ENCODE assay signal across 1 cellular context in genomic region chr4:48341776-48342558, GRCh38.
A peak's percentile ranks its signal among the peaks of the same experiment; 100 is the strongest.
TF ChIP-seq lines count a peak whose summit lies in the region.

No MANE protein-coding gene starts in this region.

TF ChIP-seq in HepG2, 621 proteins besides CTCF, POLR2A, EP300 and RAD21 (continued from another document and continues in another):
- TF ChIP-seq, protein P1, sequence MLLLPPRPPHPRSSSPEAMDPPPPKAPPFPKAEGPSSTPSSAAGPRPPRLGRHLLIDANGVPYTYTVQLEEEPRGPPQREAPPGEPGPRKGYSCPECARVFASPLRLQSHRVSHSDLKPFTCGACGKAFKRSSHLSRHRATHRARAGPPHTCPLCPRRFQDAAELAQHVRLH (CRISPR knock-in tag; IDR thresholded peaks at IDR 0.05; ENCODE audit: borderline replicate concordance, low read depth), result no peak
- no peak for TF ChIP-seq ELF4 (CRISPR knock-in tag; IDR thresholded peaks at IDR 0.05; ENCODE audit: borderline replicate concordance)
- peak; percentile 73; the same call in 1 of the 2 replicates for TF ChIP-seq ZNF343 (CRISPR knock-in tag; IDR thresholded peaks at IDR 0.05)
- TF ChIP-seq ZBTB21 (CRISPR knock-in tag; IDR thresholded peaks at IDR 0.05), result no peak
- TF ChIP-seq NFIC (IDR thresholded peaks at IDR 0.05; ENCODE audit: low read length), result no peak
- TF ChIP-seq ZSCAN9 (CRISPR knock-in tag; IDR thresholded peaks at IDR 0.05; ENCODE audit: borderline replicate concordance), result no peak
- TF ChIP-seq ZNF768 (CRISPR knock-in tag; IDR thresholded peaks at IDR 0.05), result no peak; the same call in 1 of the 2 replicates
- no peak for TF ChIP-seq TCF12 (IDR thresholded peaks at IDR 0.05)
- 0 out of 2 replicates have a peak, but pooled peaks have one; percentile 10 for TF ChIP-seq TCF12 (CRISPR knock-in tag; IDR thresholded peaks at IDR 0.05)
- TF ChIP-seq SATB2 (CRISPR knock-in tag; IDR thresholded peaks at IDR 0.05), result no peak; the same call in 1 of the 2 replicates
- TF ChIP-seq, protein P2, sequence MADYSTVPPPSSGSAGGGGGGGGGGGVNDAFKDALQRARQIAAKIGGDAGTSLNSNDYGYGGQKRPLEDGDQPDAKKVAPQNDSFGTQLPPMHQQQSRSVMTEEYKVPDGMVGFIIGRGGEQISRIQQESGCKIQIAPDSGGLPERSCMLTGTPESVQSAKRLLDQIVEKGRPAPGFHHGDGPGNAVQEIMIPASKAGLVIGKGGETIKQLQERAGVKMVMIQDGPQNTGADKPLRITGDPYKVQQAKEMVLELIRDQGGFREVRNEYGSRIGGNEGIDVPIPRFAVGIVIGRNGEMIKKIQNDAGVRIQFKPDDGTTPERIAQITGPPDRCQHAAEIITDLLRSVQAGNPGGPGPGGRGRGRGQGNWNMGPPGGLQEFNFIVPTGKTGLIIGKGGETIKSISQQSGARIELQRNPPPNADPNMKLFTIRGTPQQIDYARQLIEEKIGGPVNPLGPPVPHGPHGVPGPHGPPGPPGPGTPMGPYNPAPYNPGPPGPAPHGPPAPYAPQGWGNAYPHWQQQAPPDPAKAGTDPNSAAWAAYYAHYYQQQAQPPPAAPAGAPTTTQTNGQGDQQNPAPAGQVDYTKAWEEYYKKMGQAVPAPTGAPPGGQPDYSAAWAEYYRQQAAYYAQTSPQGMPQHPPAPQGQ (CRISPR knock-in tag; IDR thresholded peaks at IDR 0.05; ENCODE audit: borderline replicate concordance), result no peak
- TF ChIP-seq ZNF484 (CRISPR knock-in tag; IDR thresholded peaks at IDR 0.05; ENCODE audit: borderline replicate concordance, low read depth), result no peak
- TF ChIP-seq ZNF567 (CRISPR knock-in tag; IDR thresholded peaks at IDR 0.05; ENCODE audit: borderline replicate concordance), result no peak
- no peak for TF ChIP-seq ZNF335 (CRISPR knock-in tag; IDR thresholded peaks at IDR 0.05)
- TF ChIP-seq TBX2 (CRISPR knock-in tag; IDR thresholded peaks at IDR 0.05; ENCODE audit: borderline replicate concordance), result no peak; the same call in 1 of the 2 replicates
- no peak for TF ChIP-seq TOPORS (CRISPR knock-in tag; IDR thresholded peaks at IDR 0.05)
- no peak for TF ChIP-seq ZNF512B (CRISPR knock-in tag; IDR thresholded peaks at IDR 0.05; ENCODE audit: borderline replicate concordance)
- TF ChIP-seq ZNF546 (CRISPR knock-in tag; conservative IDR thresholded peaks at IDR 0.05), result 0 out of 2 replicates have a peak, but pooled peaks have one; percentile 12
- TF ChIP-seq ZNF543 (CRISPR knock-in tag; IDR thresholded peaks at IDR 0.05), result 0 out of 2 replicates have a peak, but pooled peaks have one; percentile 71
- no peak for TF ChIP-seq ZNF629 (CRISPR knock-in tag; conservative IDR thresholded peaks at IDR 0.05)
- no peak for TF ChIP-seq HMGA1 (CRISPR knock-in tag; conservative IDR thresholded peaks at IDR 0.05)
- TF ChIP-seq ZNF382 (CRISPR knock-in tag; IDR thresholded peaks at IDR 0.05; ENCODE audit: borderline replicate concordance), result no peak
- TF ChIP-seq YY1 (IDR thresholded peaks at IDR 0.05; ENCODE audit: insufficient read depth, insufficient replicate concordance, low read depth, low read length), result no peak
- TF ChIP-seq E2F1 (CRISPR knock-in tag; IDR thresholded peaks at IDR 0.05), result no peak
- no peak for TF ChIP-seq MZF1 (CRISPR knock-in tag; IDR thresholded peaks at IDR 0.05; ENCODE audit: borderline replicate concordance)
- no peak for TF ChIP-seq ZNF431 (CRISPR knock-in tag; IDR thresholded peaks at IDR 0.05; ENCODE audit: borderline replicate concordance, low read depth)
- TF ChIP-seq SNAPC5 (CRISPR knock-in tag; IDR thresholded peaks at IDR 0.05; ENCODE audit: borderline replicate concordance), result no peak
- no peak for TF ChIP-seq BRF2 (CRISPR knock-in tag; IDR thresholded peaks at IDR 0.05)
- no peak for TF ChIP-seq MATR3 (CRISPR knock-in tag; IDR thresholded peaks at IDR 0.05)
- TF ChIP-seq ZNF18 (CRISPR knock-in tag; IDR thresholded peaks at IDR 0.05; ENCODE audit: insufficient replicate concordance), result peak; percentile 62
- TF ChIP-seq GATA4 (IDR thresholded peaks at IDR 0.05; ENCODE audit: borderline replicate concordance, low read depth), result no peak
- TF ChIP-seq HOXA9 (CRISPR knock-in tag; IDR thresholded peaks at IDR 0.05; ENCODE audit: borderline replicate concordance), result 0 out of 2 replicates have a peak, but pooled peaks have one; percentile 58
- no peak for TF ChIP-seq ZBTB38 (CRISPR knock-in tag; IDR thresholded peaks at IDR 0.05)
- TF ChIP-seq REL (CRISPR knock-in tag; conservative IDR thresholded peaks at IDR 0.05), result 0 out of 2 replicates have a peak, but pooled peaks have one; percentile 17
- TF ChIP-seq ZNF446 (CRISPR knock-in tag; IDR thresholded peaks at IDR 0.05), result no peak
- TF ChIP-seq ZNF350 (CRISPR knock-in tag; IDR thresholded peaks at IDR 0.05; ENCODE audit: borderline replicate concordance, low read depth), result no peak
- no peak for TF ChIP-seq ZNF383 (CRISPR knock-in tag; IDR thresholded peaks at IDR 0.05; ENCODE audit: borderline replicate concordance)
- no peak for TF ChIP-seq PRMT3 (CRISPR knock-in tag; IDR thresholded peaks at IDR 0.05; ENCODE audit: borderline replicate concordance, low read depth)
- TF ChIP-seq ZNF34 (CRISPR knock-in tag; IDR thresholded peaks at IDR 0.05; ENCODE audit: borderline replicate concordance), result no peak
- no peak for TF ChIP-seq ZNF839 (CRISPR knock-in tag; IDR thresholded peaks at IDR 0.05; ENCODE audit: borderline replicate concordance)
- TF ChIP-seq ZNF737 (CRISPR knock-in tag; IDR thresholded peaks at IDR 0.05; ENCODE audit: borderline replicate concordance), result 0 out of 2 replicates have a peak, but pooled peaks have one; percentile 20
- TF ChIP-seq, protein P3, sequence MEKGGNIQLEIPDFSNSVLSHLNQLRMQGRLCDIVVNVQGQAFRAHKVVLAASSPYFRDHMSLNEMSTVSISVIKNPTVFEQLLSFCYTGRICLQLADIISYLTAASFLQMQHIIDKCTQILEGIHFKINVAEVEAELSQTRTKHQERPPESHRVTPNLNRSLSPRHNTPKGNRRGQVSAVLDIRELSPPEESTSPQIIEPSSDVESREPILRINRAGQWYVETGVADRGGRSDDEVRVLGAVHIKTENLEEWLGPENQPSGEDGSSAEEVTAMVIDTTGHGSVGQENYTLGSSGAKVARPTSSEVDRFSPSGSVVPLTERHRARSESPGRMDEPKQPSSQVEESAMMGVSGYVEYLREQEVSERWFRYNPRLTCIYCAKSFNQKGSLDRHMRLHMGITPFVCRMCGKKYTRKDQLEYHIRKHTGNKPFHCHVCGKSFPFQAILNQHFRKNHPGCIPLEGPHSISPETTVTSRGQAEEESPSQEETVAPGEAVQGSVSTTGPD (CRISPR knock-in tag; IDR thresholded peaks at IDR 0.05), result no peak
- TF ChIP-seq, protein P4, sequence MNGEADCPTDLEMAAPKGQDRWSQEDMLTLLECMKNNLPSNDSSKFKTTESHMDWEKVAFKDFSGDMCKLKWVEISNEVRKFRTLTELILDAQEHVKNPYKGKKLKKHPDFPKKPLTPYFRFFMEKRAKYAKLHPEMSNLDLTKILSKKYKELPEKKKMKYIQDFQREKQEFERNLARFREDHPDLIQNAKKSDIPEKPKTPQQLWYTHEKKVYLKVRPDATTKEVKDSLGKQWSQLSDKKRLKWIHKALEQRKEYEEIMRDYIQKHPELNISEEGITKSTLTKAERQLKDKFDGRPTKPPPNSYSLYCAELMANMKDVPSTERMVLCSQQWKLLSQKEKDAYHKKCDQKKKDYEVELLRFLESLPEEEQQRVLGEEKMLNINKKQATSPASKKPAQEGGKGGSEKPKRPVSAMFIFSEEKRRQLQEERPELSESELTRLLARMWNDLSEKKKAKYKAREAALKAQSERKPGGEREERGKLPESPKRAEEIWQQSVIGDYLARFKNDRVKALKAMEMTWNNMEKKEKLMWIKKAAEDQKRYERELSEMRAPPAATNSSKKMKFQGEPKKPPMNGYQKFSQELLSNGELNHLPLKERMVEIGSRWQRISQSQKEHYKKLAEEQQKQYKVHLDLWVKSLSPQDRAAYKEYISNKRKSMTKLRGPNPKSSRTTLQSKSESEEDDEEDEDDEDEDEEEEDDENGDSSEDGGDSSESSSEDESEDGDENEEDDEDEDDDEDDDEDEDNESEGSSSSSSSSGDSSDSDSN (CRISPR knock-in tag; IDR thresholded peaks at IDR 0.05), result peak; percentile 88; the same call in 1 of the 2 replicates
- TF ChIP-seq ZBTB46 (CRISPR knock-in tag; IDR thresholded peaks at IDR 0.05; ENCODE audit: borderline replicate concordance), result 0 out of 2 replicates have a peak, but pooled peaks have one; percentile 29
- peak; percentile 56; the same call in 1 of the 2 replicates for TF ChIP-seq ZNF891 (CRISPR knock-in tag; IDR thresholded peaks at IDR 0.05)
- no peak for TF ChIP-seq XRCC5 (optimal IDR thresholded peaks at IDR 0.05; ENCODE audit: low read length)
- no peak for TF ChIP-seq ZNF432 (CRISPR knock-in tag; IDR thresholded peaks at IDR 0.05; ENCODE audit: borderline replicate concordance)
- no peak for TF ChIP-seq ZNF816 (CRISPR knock-in tag; IDR thresholded peaks at IDR 0.05; ENCODE audit: borderline replicate concordance)
- no peak for TF ChIP-seq FOXM1 (CRISPR knock-in tag; IDR thresholded peaks at IDR 0.05)
- TF ChIP-seq, protein P5, sequence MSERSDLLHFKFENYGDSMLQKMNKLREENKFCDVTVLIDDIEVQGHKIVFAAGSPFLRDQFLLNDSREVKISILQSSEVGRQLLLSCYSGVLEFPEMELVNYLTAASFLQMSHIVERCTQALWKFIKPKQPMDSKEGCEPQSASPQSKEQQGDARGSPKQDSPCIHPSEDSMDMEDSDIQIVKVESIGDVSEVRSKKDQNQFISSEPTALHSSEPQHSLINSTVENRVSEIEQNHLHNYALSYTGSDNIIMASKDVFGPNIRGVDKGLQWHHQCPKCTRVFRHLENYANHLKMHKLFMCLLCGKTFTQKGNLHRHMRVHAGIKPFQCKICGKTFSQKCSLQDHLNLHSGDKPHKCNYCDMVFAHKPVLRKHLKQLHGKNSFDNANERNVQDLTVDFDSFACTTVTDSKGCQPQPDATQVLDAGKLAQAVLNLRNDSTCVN (CRISPR knock-in tag; IDR thresholded peaks at IDR 0.05; ENCODE audit: borderline replicate concordance), result no peak
